In the genomic region with DNA sequence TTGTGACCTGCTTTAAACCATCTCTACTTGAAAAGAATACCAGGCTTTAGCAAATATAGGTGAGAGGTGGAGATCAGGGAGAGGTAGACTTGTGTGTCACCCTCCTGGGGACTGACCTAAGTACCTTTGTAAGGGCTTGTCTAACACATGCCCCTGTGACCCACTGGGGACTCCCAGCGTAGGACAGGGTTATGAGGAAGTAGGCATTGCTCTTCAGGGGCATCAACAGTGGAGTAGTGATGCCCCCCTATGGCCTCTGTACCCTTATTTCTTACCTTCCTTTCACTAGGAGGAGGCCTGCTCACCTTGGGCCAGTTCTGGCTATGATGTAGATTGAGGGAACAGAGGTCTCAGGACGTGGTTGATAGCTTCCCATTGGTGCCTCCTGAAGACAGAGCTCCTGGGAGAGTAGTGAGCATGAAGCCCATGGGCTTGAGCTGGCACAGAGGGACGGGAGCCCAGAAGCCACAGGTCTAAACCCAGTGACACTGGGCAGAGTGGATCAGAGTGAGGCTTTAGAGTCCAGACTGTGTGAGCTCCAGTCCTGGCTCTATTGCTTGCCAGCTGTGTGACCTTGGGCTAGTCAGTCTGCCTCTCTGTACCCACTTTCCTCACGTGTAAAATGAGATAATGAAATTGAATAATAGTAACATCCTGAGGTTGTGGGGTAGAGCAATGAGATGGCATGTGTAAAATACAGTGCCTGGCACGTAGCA, we compare ENCODE assay signal across 10 cellular contexts.
DNase-seq lines count a peak whose midpoint lies in the region; ATAC-seq and TF ChIP-seq lines count a peak whose summit lies in the region.
"Had no signal": no experiment of that assay in that cellular context is flagged by ENCODE, and none has a peak within 500 bp of the region (broad histone marks: within the 10 kb centered on the region; RNA-seq: fewer than 3 reads in every experiment).

No MANE protein-coding gene starts in this region.

- H3K36me3 Mint-ChIP-seq in activated CD8-positive, alpha-beta T cell treated with anti-CD3 and anti-CD28 coated beads for 36 hours (ENCODE audit: low read depth) = no peaks in the 10 kb centered on the region
- H3K36me3 Mint-ChIP-seq: mesothelial cell of epicardium had no signal

- ATAC-seq in GM18498 (IDR thresholded peaks at IDR 0.05; ENCODE audit: unreplicated experiment) = peak; percentile 78
- peak; percentile 53 for ATAC-seq in HG02623 (IDR thresholded peaks at IDR 0.05; ENCODE audit: unreplicated experiment)
- ATAC-seq in activated CD8-positive, alpha-beta T cell treated with anti-CD3 and anti-CD28 coated beads for 36 hours = peak; percentile 72
- no peak for ATAC-seq in GM19324 (IDR thresholded peaks at IDR 0.05; ENCODE audit: low FRiP score, unreplicated experiment)

- H3K9me3 ChIP-seq in sigmoid colon = no peaks in the 10 kb centered on the region

- DNase-seq in activated CD8-positive, alpha-beta T cell treated with anti-CD3 and anti-CD28 coated beads for 36 hours = peak; percentile 28
- peak; percentile 38 for DNase-seq in sigmoid colon
- DNase-seq in NCI-H1930 (lab: John Stamatoyannopoulos, UW) = no peak
- no peak for DNase-seq in midbrain (lab: John Stamatoyannopoulos, UW)
- DNase-seq in NCI-H128 (lab: John Stamatoyannopoulos, UW; ENCODE audit: unreplicated experiment) = no peak
- DNase-seq: stimulated activated CD4-positive, alpha-beta T cell treated with anti-CD3 and anti-CD28 coated beads, Interleukin-2, amount 100 ng/mL, for 24 hours had no signal

- 74 to 81% methylated on average over 5 of the region's 5 CpGs for WGBS in sigmoid colon, 2 donors

- no peaks in the 10 kb centered on the region for H3K27me3 ChIP-seq in sigmoid colon

- peaks cover 0 to 56% (median 44%) of the 10 kb centered on the region in 4 donors for H3K4me1 ChIP-seq in sigmoid colon

- no peak overlapping the region for H3K27ac Mint-ChIP-seq in activated CD8-positive, alpha-beta T cell treated with anti-CD3 and anti-CD28 coated beads for 36 hours

- no peak overlapping the region for H3K4me3 Mint-ChIP-seq in activated CD8-positive, alpha-beta T cell treated with anti-CD3 and anti-CD28 coated beads for 36 hours
- H3K4me3 Mint-ChIP-seq: mesothelial cell of epicardium had no signal

- intact Hi-C loops in activated CD8-positive, alpha-beta T cell treated with anti-CD3 and anti-CD28 coated beads for 36 hours (cut with micrococcal nuclease) = no loop called here
- intact Hi-C loops in sigmoid colon (cut with DNase I) = no loop called here

- no peak overlapping the region for H3K4me3 ChIP-seq in sigmoid colon

- POLR2A ChIA-PET in activated CD8-positive, alpha-beta T cell treated with anti-CD3 and anti-CD28 coated beads for 36 hours (lab: Charles Lee) = interaction anchor here (0.8 kb wide), 1 partner anchor 18 kb away, joined by 3 read pairs; no protein-coding TSS in a partner anchor

- TF ChIP-seq POLR2A in sigmoid colon (IDR thresholded peaks at IDR 0.05) = no peak

- no peaks in the 10 kb centered on the region for H3K36me3 ChIP-seq in sigmoid colon

- no peak overlapping the region for H3K27ac ChIP-seq in sigmoid colon

- H3K4me1 Mint-ChIP-seq in activated CD8-positive, alpha-beta T cell treated with anti-CD3 and anti-CD28 coated beads for 36 hours (ENCODE audit: low read depth) = no peaks in the 10 kb centered on the region

- no peak for TF ChIP-seq EP300 in sigmoid colon (IDR thresholded peaks at IDR 0.05)

- TF ChIP-seq CTCF in activated CD8-positive, alpha-beta T cell treated with anti-CD3 and anti-CD28 coated beads for 36 hours (IDR thresholded peaks at IDR 0.05) = no peak
- no peak for TF ChIP-seq CTCF in sigmoid colon (IDR thresholded peaks at IDR 0.05)

- H3K9me3 Mint-ChIP-seq in activated CD8-positive, alpha-beta T cell treated with anti-CD3 and anti-CD28 coated beads for 36 hours = no peaks in the 10 kb centered on the region
- H3K9me3 Mint-ChIP-seq: mesothelial cell of epicardium had no signal

- H3K27me3 Mint-ChIP-seq in activated CD8-positive, alpha-beta T cell treated with anti-CD3 and anti-CD28 coated beads for 36 hours = no peaks in the 10 kb centered on the region

- CTCF ChIA-PET in activated CD8-positive, alpha-beta T cell treated with anti-CD3 and anti-CD28 coated beads for 36 hours (lab: Charles Lee) = interaction anchor here (0.8 to 2.3 kb wide), 4 partner anchors 114 to 237 kb away, joined by 3 to 12 read pairs (median 6); no protein-coding TSS in a partner anchor

Comparison
In these comparisons a context has a peak if more than half of its experiments do, and no peak if none do; other contexts are left out.
1. DNase-seq: peak in activated CD8-positive, alpha-beta T cell treated with anti-CD3 and anti-CD28 coated beads for 36 hours (single experiment) and sigmoid colon (single experiment); none in NCI-H1930 (0 of 2), midbrain (single experiment) and NCI-H128 (single experiment).